ENCODE assay signal across 19 cellular contexts in genomic region chr10:132208489-132209050, GRCh38. TPM values are rescaled to one million over a fixed set of nuclear protein-coding genes. Genes with fewer than 3 reads are reported as not detected.
DNase-seq lines count a peak whose midpoint lies in the region; ATAC-seq and TF ChIP-seq lines count a peak whose summit lies in the region.
"Had no signal": no experiment of that assay in that cellular context is flagged by ENCODE, and none has a peak within 500 bp of the region (broad histone marks: within the 10 kb centered on the region; RNA-seq: fewer than 3 reads in every experiment).

No MANE protein-coding gene starts in this region.

- H3K27me3 Mint-ChIP-seq in activated B cell treated with CpG ODN at 0.5 μM for 24 hours: no peaks in the 10 kb centered on the region
- H3K27me3 Mint-ChIP-seq: CD4-positive, alpha-beta T cell had no signal

- H3K4me3 ChIP-seq in HEK293 (ENCODE audit: low read depth, low read length) (no peak overlapping the region), left ventricle myocardium inferior (no peak overlapping the region), psoas muscle (no peak overlapping the region)
- H3K4me3 ChIP-seq: GM23338, PC-9 had no signal

- H3K27ac ChIP-seq in HEK293 (ENCODE audit: extremely low read depth, low read depth, low read length) (no peak overlapping the region), left ventricle myocardium inferior (replicated peaks) (peak overlapping the region; percentile 73), psoas muscle (no peak overlapping the region)
- H3K27ac ChIP-seq: PC-9 had no signal

- H3K4me1 ChIP-seq in HEK293 (ENCODE audit: control insufficient read depth, insufficient read depth, low read length) (no peaks in the 10 kb centered on the region), left ventricle myocardium inferior (peaks cover 22% of the 10 kb centered on the region), psoas muscle (no peaks in the 10 kb centered on the region)

- H3K4me3 Mint-ChIP-seq in activated B cell treated with CpG ODN at 0.5 μM for 24 hours: no peak overlapping the region
- H3K4me3 Mint-ChIP-seq: CD4-positive, alpha-beta T cell; GM23338 had no signal

- DNase-seq in activated B cell treated with CpG ODN at 0.5 μM for 24 hours (no peak), left ventricle myocardium inferior (peak; percentile 65), psoas muscle (peak in 1 of 2 donors; percentile 45), NCI-H526 treated with DMSO at 0.1 percent for 48 hours (lab: John Stamatoyannopoulos, UW) (no peak), GDM1 (lab: John Stamatoyannopoulos, UW) (no peak)
- no peak for DNase-seq in stimulated activated CD4-positive, alpha-beta T cell treated with anti-CD3 and anti-CD28 coated beads, Interleukin-15, amount 100 ng/mL, for 24 hours
- DNase-seq: AML-193; CD4-positive, alpha-beta T cell; KG1; NCI-H1092; NCI-H146; NCI-H2081; NCI-H510A treated with DMSO at 0.1 percent for 48 hours; PC-9 had no signal

- TF ChIP-seq CTCF in HEK293 (tag by site-specific recombination; IDR thresholded peaks at IDR 0.05) (no peak), activated B cell treated with CpG ODN at 0.5 μM for 24 hours (IDR thresholded peaks at IDR 0.05) (no peak), left ventricle myocardium inferior (IDR thresholded peaks at IDR 0.05; ENCODE audit: borderline replicate concordance) (no peak), psoas muscle (IDR thresholded peaks at IDR 0.05) (no peak)

- peaks cover 2% of the 10 kb centered on the region for H3K9me3 Mint-ChIP-seq in activated B cell treated with CpG ODN at 0.5 μM for 24 hours

- intact Hi-C loops in activated B cell treated with CpG ODN at 0.5 μM for 24 hours (cut with micrococcal nuclease): no loop called here
- intact Hi-C loops in left ventricle myocardium inferior (cut with micrococcal nuclease): no loop called here
- intact Hi-C loops in psoas muscle (cut with DNase I): no loop called here

- CTCF ChIA-PET in HEK293 (lab: Yijun Ruan, JAX): interaction anchor here (0.7 to 0.8 kb wide), 2 partner anchors 14 to 140 kb away, joined by 3 read pairs; no protein-coding TSS in a partner anchor
- CTCF ChIA-PET in activated B cell treated with CpG ODN at 0.5 μM for 24 hours (lab: Charles Lee): no interaction called here

- H3K9me3 ChIP-seq in HEK293 (ENCODE audit: control insufficient read depth, insufficient read depth, low read depth, low read length) (no peaks in the 10 kb centered on the region), left ventricle myocardium inferior (replicated peaks) (peaks cover 10% of the 10 kb centered on the region), psoas muscle (no peaks in the 10 kb centered on the region)

- ATAC-seq in activated B cell treated with CpG ODN at 0.5 μM for 24 hours (ENCODE audit: low read depth): peak; percentile 67
- ATAC-seq in psoas muscle: peak; percentile 15 to 67 (median 47)
- ATAC-seq in HG03460 (IDR thresholded peaks at IDR 0.05; ENCODE audit: unreplicated experiment): no peak
- ATAC-seq: GM23338, HCT116, HepG2 had no signal

- POLR2A ChIA-PET in HEK293 (lab: Yijun Ruan, JAX) (no interaction called here), activated B cell treated with CpG ODN at 0.5 μM for 24 hours (lab: Charles Lee) (no interaction called here)

- peaks cover 10% of the 10 kb centered on the region for H3K36me3 Mint-ChIP-seq in activated B cell treated with CpG ODN at 0.5 μM for 24 hours (ENCODE audit: low read depth)

- H3K27me3 ChIP-seq in left ventricle myocardium inferior (ENCODE audit: low read depth) (no peaks in the 10 kb centered on the region), psoas muscle (ENCODE audit: insufficient read depth in 3 of 3, low read length in 2 of 3) (no peaks in the 10 kb centered on the region)

- no peaks in the 10 kb centered on the region for H3K36me3 ChIP-seq in HEK293 (ENCODE audit: control insufficient read depth in 2 of 2, insufficient read depth in 1 of 2, low read length in 2 of 2)
- H3K36me3 ChIP-seq in left ventricle myocardium inferior: peaks cover 7% of the 10 kb centered on the region
- no peaks in the 10 kb centered on the region for H3K36me3 ChIP-seq in psoas muscle (ENCODE audit: insufficient read depth in 1 of 2, low read depth in 1 of 2)

- no peak overlapping the region for H3K27ac Mint-ChIP-seq in activated B cell treated with CpG ODN at 0.5 μM for 24 hours
- H3K27ac Mint-ChIP-seq: CD4-positive, alpha-beta T cell; GM23338 had no signal

- H3K4me1 Mint-ChIP-seq in activated B cell treated with CpG ODN at 0.5 μM for 24 hours: peaks cover 5% of the 10 kb centered on the region
- H3K4me1 Mint-ChIP-seq: GM23338 had no signal

- WGBS in psoas muscle, 3 donors: 64 to 66% (median 64%) methylated on average over 17 of the region's 17 CpGs

TF ChIP-seq in HEK293, 187 proteins besides CTCF, POLR2A, EP300 and RAD21:
- TF ChIP-seq KLF1 (tag by site-specific recombination; IDR thresholded peaks at IDR 0.05) (peak; percentile 79), ZIC2 (tag by site-specific recombination; IDR thresholded peaks at IDR 0.05) (no peak)

RNA-seq across cellular contexts. Expression of gene DPYSL4, which starts 21.8 kb away (rescaled TPM):
- total RNA-seq in activated B cell treated with CpG ODN at 0.5 μM for 24 hours (0.53 and 0.78 TPM in 2 replicates), left ventricle myocardium inferior (42.8 TPM), psoas muscle (1 to 10 TPM in 1 of 4 donors, under 1 TPM in 3; 0.82 to 1.4 (median 0.85) TPM)
- under 1 TPM; 0.30 to 0.39 (median 0.36) TPM for polyA plus RNA-seq in psoas muscle

Comparison
In these comparisons a context has a peak if more than half of its experiments do, and no peak if none do; other contexts are left out.
1. RNA of gene DPYSL4, which starts 21.8 kb away (total RNA-seq): 42.8 TPM in left ventricle myocardium inferior (single experiment); 0.82 to 1.4 TPM in psoas muscle and 0.53 to 0.78 TPM in activated B cell treated with CpG ODN at 0.5 μM for 24 hours; every median in the first group is over 10 times any median in the second.